Comparison of ENCODE assay signal across 8 cellular contexts in the genomic region with DNA sequence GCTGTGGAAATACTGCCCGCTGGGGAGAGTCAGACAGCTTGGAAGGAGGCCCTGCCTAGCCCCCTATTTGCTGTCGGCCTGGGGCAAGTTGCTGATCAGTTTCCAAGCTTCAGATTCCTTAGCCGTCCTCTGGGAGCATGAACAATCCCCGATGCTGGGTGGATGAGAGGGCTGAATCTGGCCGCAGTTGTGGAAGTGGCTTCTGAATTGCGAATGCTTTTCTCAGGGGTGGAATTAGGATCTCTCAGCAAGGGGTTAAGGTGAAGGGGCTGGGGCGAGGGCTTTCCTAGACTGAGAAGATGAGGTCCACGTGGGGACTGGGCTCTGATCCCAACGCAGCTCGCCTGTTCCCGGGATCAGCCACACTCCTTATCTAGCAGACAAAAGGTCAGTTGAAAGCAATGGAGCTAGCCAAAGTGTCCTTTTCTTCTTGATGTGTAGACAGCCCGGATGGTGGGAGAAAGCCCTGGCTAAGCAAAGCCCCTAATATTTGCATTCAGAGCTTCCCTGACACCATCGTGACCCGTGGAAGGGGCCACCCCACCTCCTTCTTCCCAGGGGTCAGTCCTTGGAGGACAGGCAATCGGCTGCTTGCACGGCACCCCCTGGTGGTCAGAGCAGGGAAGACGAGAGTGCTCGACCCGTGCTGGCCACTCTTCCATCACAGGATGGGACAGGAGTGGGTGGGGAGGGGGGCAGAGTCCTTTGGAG. TPM values are rescaled to one million over a fixed set of nuclear protein-coding genes. Genes with fewer than 3 reads are reported as not detected.
A peak's percentile ranks its signal among the peaks of the same experiment; 100 is the strongest.
DNase-seq lines count a peak whose midpoint lies in the region; ATAC-seq, FAIRE-seq and TF ChIP-seq lines count a peak whose summit lies in the region.

No MANE protein-coding gene starts in this region.

- TF ChIP-seq CTCF in LNCAP (IDR thresholded peaks at IDR 0.05), result peak; percentile 89
- peak; percentile 84 for TF ChIP-seq CTCF in WI38 (IDR thresholded peaks at IDR 0.05; ENCODE audit: low read depth, low read length)

- H3K4me3 ChIP-seq in WI38 (ENCODE audit: low read depth, low read length), result no peak overlapping the region

- peak; percentile 62 for FAIRE-seq in GM12891 (lab: Jason Lieb, UNC)

- DNase-seq in ACHN, result peak; percentile 48
- no peak for DNase-seq in GM12891 (ENCODE audit: insufficient read length, low spot score)
- DNase-seq in cerebellum (ENCODE audit: low spot score), result peak; percentile 75
- peak; percentile 66 to 84 for DNase-seq in left colon
- peak; percentile 23 to 54 for DNase-seq in stimulated activated CD4-positive, alpha-beta T cell treated with anti-CD3 and anti-CD28 coated beads, Interleukin-1b, Interleukin-23, amount 100 ng/mL, for 4 hours (ENCODE audit: low read depth in 2 of 2)

- peak; percentile 86 for ATAC-seq in left colon
- ATAC-seq in GM21737 (IDR thresholded peaks at IDR 0.05; ENCODE audit: unreplicated experiment), result no peak

- intact Hi-C loops in left colon (cut with DNase I, micrococcal nuclease), result loop anchor here in 1 of 2 donors (2.0 to 5.0 kb wide), 2 partner anchors 138 to 151 kb away; no protein-coding TSS in a partner anchor

- in situ Hi-C loops in ACHN (cut with HindIII; ENCODE audit: low pct_ligation_motif_present, low pct_unique_long_range_greater_than_20kb, low sequenced_read_pairs), result no loop called here

- no peak for TF ChIP-seq POLR2A in GM12891 (IDR thresholded peaks at IDR 0.05; ENCODE audit: low read depth, low read length)

TF ChIP-seq in GM12891, 5 proteins besides CTCF, POLR2A, EP300 and RAD21:
- no peak for TF ChIP-seq SPI1 (IDR thresholded peaks at IDR 0.05; ENCODE audit: low read depth, low read length)
- no peak for TF ChIP-seq TAF1 (IDR thresholded peaks at IDR 0.05; ENCODE audit: low read depth, low read length)
- no peak for TF ChIP-seq POU2F2 (IDR thresholded peaks at IDR 0.05; ENCODE audit: low read depth, low read length)
- no peak for TF ChIP-seq PAX5 (IDR thresholded peaks at IDR 0.05; ENCODE audit: insufficient read depth, low read length, severe bottlenecking)
- no peak for TF ChIP-seq POLR2AphosphoS5 (IDR thresholded peaks at IDR 0.05; ENCODE audit: low read depth, low read length)

RNA-seq across cellular contexts. Expression of a gene that starts 54.9 kb away (rescaled TPM):
- polyA plus RNA-seq in GM12891 (2012; ENCODE audit: low read depth, missing spikeins), result not detected
- total RNA-seq in cerebellum (23.2 TPM), left colon (1 to 10 TPM; 2.4 to 9.5 TPM)
